8 cellular contexts compared by ENCODE assay signal in the genomic region with DNA sequence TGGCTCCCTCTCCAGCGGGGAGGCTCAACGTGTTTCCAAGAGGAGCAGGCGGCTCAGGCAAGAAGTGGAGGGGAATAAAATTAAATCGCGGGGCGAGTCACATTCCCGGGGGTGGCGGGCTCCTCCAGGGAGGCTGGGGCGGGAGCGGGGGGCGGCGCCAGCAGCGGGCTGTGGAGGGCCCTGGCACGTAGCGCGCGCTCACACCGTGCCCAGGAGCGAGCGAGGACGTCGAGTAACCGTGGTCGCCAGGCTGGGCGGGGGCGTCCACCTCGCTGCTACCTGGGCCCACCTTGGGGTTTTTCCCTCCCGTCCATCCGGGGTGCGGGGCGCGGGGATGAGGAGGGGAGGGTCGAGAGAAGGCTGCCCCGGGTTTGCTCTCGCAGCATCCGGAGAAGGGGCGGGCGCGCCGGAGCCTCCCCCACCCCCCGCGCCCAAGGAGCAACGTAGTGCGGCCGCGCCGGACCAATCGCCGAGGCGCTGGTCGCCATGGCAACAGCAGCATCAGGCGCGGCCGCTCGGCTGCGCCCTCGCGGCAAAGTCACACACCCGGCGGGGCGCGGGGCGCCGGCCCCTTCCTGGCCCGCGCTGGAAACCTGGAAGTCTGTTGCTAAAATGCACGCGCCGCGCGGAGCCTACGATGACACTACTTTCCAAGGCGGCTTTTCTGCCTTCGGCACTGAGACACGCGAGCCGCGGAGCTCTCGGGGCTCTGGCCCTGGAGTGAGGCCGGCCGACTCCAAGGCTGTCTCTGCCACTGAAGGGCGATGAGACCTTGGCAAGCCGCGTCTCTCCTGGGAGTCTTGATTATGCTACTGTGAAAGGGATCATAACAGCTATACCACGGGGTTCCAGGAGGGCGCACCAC. TPM values are rescaled to one million over a fixed set of nuclear protein-coding genes. Genes with fewer than 3 reads are reported as not detected.
A peak's percentile ranks its signal among the peaks of the same experiment; 100 is the strongest.
DNase-seq lines count a peak whose midpoint lies in the region; ATAC-seq and TF ChIP-seq lines count a peak whose summit lies in the region.

A gene (minus strand): TSS at position 388 of the 865 bp plus-strand sequence. CDS start 415 bp downstream, outside the sequence.

- ATAC-seq in HG03196 (IDR thresholded peaks at IDR 0.05; ENCODE audit: unreplicated experiment) (peak; percentile 46), WTC11 (peak; percentile 67), left colon (peak; percentile 45), HG03025 (IDR thresholded peaks at IDR 0.05; ENCODE audit: low FRiP score, unreplicated experiment) (no peak)

- no TSS peak for BruUV-seq in MCF 10A (replicated peaks; lab: Mats Ljungman, UMichigan)

- no peak within 1 kb of the TSS for H3K27ac Mint-ChIP-seq in WTC11
- H3K27ac Mint-ChIP-seq in MCF 10A (ENCODE audit: low read depth, unreplicated experiment) = no peak within 1 kb of the TSS

- DNase-seq in NCI-H510A (lab: John Stamatoyannopoulos, UW) = peak; percentile 31
- DNase-seq in NCI-H510A treated with DMSO at 0.1 percent for 48 hours (lab: John Stamatoyannopoulos, UW) = no peak
- DNase-seq in WTC11 (ENCODE audit: low spot score) = peak; percentile 80
- DNase-seq in MCF 10A (ENCODE audit: unreplicated experiment) = no peak
- peak; percentile 49 to 76 for DNase-seq in left colon
- peak; percentile 75 for DNase-seq in stimulated activated CD4-positive, alpha-beta T cell treated with anti-CD3 and anti-CD28 coated beads, Interleukin-1b, Interleukin-23, amount 100 ng/mL, for 48 hours

- CTCF ChIA-PET in WTC11 (lab: Charles Lee) = interaction anchor here (1.2 kb wide), 1 partner anchor 19 kb away, joined by 4 read pairs; no protein-coding TSS in a partner anchor
- CTCF ChIA-PET in MCF 10A (lab: Yijun Ruan, JAX) = interaction anchor here (1.7 kb wide), 1 partner anchor 19 kb away, joined by 3 read pairs; no protein-coding TSS in a partner anchor

- intact Hi-C loops in MCF 10A (cut with micrococcal nuclease) = no loop called here
- intact Hi-C loops in left colon (cut with DNase I, micrococcal nuclease) = no loop called here

- H3K4me3 Mint-ChIP-seq in WTC11 = peak within 1 kb of the TSS; percentile 70
- no peak within 1 kb of the TSS for H3K4me3 Mint-ChIP-seq in MCF 10A (ENCODE audit: unreplicated experiment)

- H3K36me3 Mint-ChIP-seq in WTC11 = no peaks in the 10 kb centered on the region
- no peaks in the 10 kb centered on the region for H3K36me3 Mint-ChIP-seq in MCF 10A (ENCODE audit: insufficient read depth, unreplicated experiment)

- TF ChIP-seq CTCF in WTC11 (IDR thresholded peaks at IDR 0.05) (no peak), MCF 10A (IDR thresholded peaks at IDR 0.05; ENCODE audit: unreplicated experiment) (no peak)

- POLR2A ChIA-PET in WTC11 (lab: Charles Lee) = interaction anchor here (0.6 kb wide), 1 partner anchor 553 kb away, joined by 3 read pairs; no protein-coding TSS in a partner anchor
- POLR2A ChIA-PET in MCF 10A (lab: Yijun Ruan, JAX) = no interaction called here

- peaks cover 33% of the 10 kb centered on the region for H3K27me3 Mint-ChIP-seq in WTC11 (ENCODE audit: low read depth)
- H3K27me3 Mint-ChIP-seq in MCF 10A (ENCODE audit: insufficient read depth, unreplicated experiment) = peaks cover 50% of the 10 kb centered on the region

- H3K4me1 Mint-ChIP-seq in WTC11 = peaks cover 9% of the 10 kb centered on the region; the same call in 1 of the 2 replicates
- no peaks in the 10 kb centered on the region for H3K4me1 Mint-ChIP-seq in MCF 10A (ENCODE audit: insufficient read depth, unreplicated experiment)

- H3K9me3 Mint-ChIP-seq in WTC11 (no peaks in the 10 kb centered on the region), MCF 10A (ENCODE audit: unreplicated experiment) (no peaks in the 10 kb centered on the region)

TF ChIP-seq in WTC11, 78 proteins besides CTCF, POLR2A, EP300 and RAD21:
- TF ChIP-seq ZNF232 (CRISPR knock-in tag; IDR thresholded peaks at IDR 0.05) (no peak), CBFB (CRISPR knock-in tag; IDR thresholded peaks at IDR 0.05; ENCODE audit: low read depth) (no peak), CREM (CRISPR knock-in tag; IDR thresholded peaks at IDR 0.05) (0 out of 2 replicates have a peak, but pooled peaks have one; percentile 20)
- TF ChIP-seq, protein P1, sequence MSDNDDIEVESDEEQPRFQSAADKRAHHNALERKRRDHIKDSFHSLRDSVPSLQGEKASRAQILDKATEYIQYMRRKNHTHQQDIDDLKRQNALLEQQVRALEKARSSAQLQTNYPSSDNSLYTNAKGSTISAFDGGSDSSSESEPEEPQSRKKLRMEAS (CRISPR knock-in tag; IDR thresholded peaks at IDR 0.05) = peak; percentile 23; the same call in 1 of the 2 replicates
- TF ChIP-seq, protein P2, sequence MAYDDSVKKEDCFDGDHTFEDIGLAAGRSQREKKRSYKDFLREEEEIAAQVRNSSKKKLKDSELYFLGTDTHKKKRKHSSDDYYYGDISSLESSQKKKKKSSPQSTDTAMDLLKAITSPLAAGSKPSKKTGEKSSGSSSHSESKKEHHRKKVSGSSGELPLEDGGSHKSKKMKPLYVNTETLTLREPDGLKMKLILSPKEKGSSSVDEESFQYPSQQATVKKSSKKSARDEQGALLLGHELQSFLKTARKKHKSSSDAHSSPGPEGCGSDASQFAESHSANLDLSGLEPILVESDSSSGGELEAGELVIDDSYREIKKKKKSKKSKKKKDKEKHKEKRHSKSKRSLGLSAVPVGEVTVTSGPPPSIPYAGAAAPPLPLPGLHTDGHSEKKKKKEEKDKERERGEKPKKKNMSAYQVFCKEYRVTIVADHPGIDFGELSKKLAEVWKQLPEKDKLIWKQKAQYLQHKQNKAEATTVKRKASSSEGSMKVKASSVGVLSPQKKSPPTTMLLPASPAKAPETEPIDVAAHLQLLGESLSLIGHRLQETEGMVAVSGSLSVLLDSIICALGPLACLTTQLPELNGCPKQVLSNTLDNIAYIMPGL (CRISPR knock-in tag; IDR thresholded peaks at IDR 0.05) = peak; percentile 45; the same call in 1 of the 2 replicates
- TF ChIP-seq, protein P3, sequence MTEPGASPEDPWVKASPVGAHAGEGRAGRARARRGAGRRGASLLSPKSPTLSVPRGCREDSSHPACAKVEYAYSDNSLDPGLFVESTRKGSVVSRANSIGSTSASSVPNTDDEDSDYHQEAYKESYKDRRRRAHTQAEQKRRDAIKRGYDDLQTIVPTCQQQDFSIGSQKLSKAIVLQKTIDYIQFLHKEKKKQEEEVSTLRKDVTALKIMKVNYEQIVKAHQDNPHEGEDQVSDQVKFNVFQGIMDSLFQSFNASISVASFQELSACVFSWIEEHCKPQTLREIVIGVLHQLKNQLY (CRISPR knock-in tag; IDR thresholded peaks at IDR 0.05) = no peak

RNA-seq across cellular contexts. Expression of the gene that starts here (rescaled TPM):
- 35.0 to 37.2 TPM (median 36.4 TPM) in 3 replicates for total RNA-seq in WTC11 (2021)
- 18.7 and 21.2 TPM in 2 replicates for total RNA-seq in MCF 10A (2022)
- total RNA-seq in left colon = 10 to 100 TPM; 17.2 to 23.6 TPM

Comparison
In these comparisons a context has a peak if more than half of its experiments do, and no peak if none do; other contexts are left out.
1. DNase-seq: peak in NCI-H510A (single experiment), WTC11 (single experiment), left colon (2 of 2) and stimulated activated CD4-positive, alpha-beta T cell treated with anti-CD3 and anti-CD28 coated beads, Interleukin-1b, Interleukin-23, amount 100 ng/mL, for 48 hours (single experiment); none in NCI-H510A treated with DMSO at 0.1 percent for 48 hours (single experiment) and MCF 10A (single experiment).